ENCODE assay signal across 34 cellular contexts in genomic region chr11:58945663-58946062, GRCh38. TPM values are rescaled to one million over a fixed set of nuclear protein-coding genes. Genes with fewer than 3 reads are reported as not detected.
"Had no signal": no experiment of that assay in that cellular context is flagged by ENCODE, and none has a peak within 500 bp of the region (broad histone marks: within the 10 kb centered on the region; RNA-seq: fewer than 3 reads in every experiment).

No MANE protein-coding gene starts in this region.

- FAIRE-seq: bronchial epithelial cell, TTC549 had no signal

- H3K9me3 ChIP-seq: ascending aorta had no signal

- H3K4me1 ChIP-seq: ascending aorta had no signal

- H3K36me3 ChIP-seq: ascending aorta, cardiac muscle cell had no signal

- H3K27ac ChIP-seq: ascending aorta, cardiac muscle cell, VCaP had no signal

- ATAC-seq: activated CD4-positive, alpha-beta T cell treated with anti-CD3 and anti-CD28 coated beads for 36 hours; activated CD4-positive, CD25-positive, alpha-beta regulatory T cell treated with anti-CD3 and anti-CD28 coated beads, Interleukin-2, amount 50 U/mL, for 24 hours; activated CD8-positive, alpha-beta memory T cell treated with anti-CD3 and anti-CD28 coated beads, Interleukin-2, amount 10 ng/mL, durations not matched to agents 7 days and 5 days; activated CD8-positive, alpha-beta T cell treated with anti-CD3 and anti-CD28 coated beads, Interleukin-2, amount 10 ng/mL, durations not matched to agents 7 days and 5 days; activated naive CD8-positive, alpha-beta T cell treated with anti-CD3 and anti-CD28 coated beads, Interleukin-2, amount 50 U/mL, for 24 hours; activated T-cell treated with anti-CD3 and anti-CD28 coated beads, Interleukin-2, amount 50 U/mL, for 4 hours had no signal

- H3K27me3 ChIP-seq: ascending aorta, cardiac muscle cell had no signal

- DNase-seq: activated B cell treated with CpG ODN at 0.5 μM for 24 hours; activated CD4-positive, alpha-beta memory T cell treated with anti-CD3 and anti-CD28 coated beads, Interleukin-2, amount 10 ng/mL, durations not matched to agents 7 days and 5 days; activated CD4-positive, alpha-beta T cell treated with anti-CD3 and anti-CD28 coated beads for 1 hour; activated CD4-positive, alpha-beta T cell treated with anti-CD3 and anti-CD28 coated beads for 36 hours; activated CD4-positive, alpha-beta T cell treated with anti-CD3 and anti-CD28 coated beads for 48 hours; activated CD4-positive, alpha-beta T cell treated with anti-CD3 and anti-CD28 coated beads, Interleukin-2, amount 10 ng/mL, durations not matched to agents 7 days and 5 days; activated CD4-positive, alpha-beta T cell treated with anti-CD3 and anti-CD28 coated beads, Interleukin-2, amount 50 U/mL, for 48 hours; activated CD8-positive, alpha-beta memory T cell treated with anti-CD3 and anti-CD28 coated beads for 24 hours; activated CD8-positive, alpha-beta memory T cell treated with anti-CD3 and anti-CD28 coated beads, Interleukin-2, amount 10 ng/mL, durations not matched to agents 7 days and 5 days; activated CD8-positive, alpha-beta memory T cell treated with anti-CD3 and anti-CD28 coated beads, Interleukin-2, amount 50 U/mL, for 48 hours; activated CD8-positive, alpha-beta T cell treated with anti-CD3 and anti-CD28 coated beads, Interleukin-2, amount 10 ng/mL, durations not matched to agents 7 days and 5 days; activated effector memory CD4-positive, alpha-beta T cell treated with Interleukin-2 at 50 U/mL for 16 hours; activated gamma-delta T cell; activated naive CD4-positive, alpha-beta T cell treated with anti-CD3 and anti-CD28 coated beads, Interleukin-2, amount 10 ng/mL, durations not matched to agents 7 days and 5 days; activated naive CD4-positive, alpha-beta T cell treated with Interleukin-2 at 50 U/mL for 16 hours; activated naive CD8-positive, alpha-beta T cell treated with anti-CD3 and anti-CD28 coated beads, Interleukin-2, amount 10 ng/mL, durations not matched to agents 7 days and 5 days; activated naive CD8-positive, alpha-beta T cell treated with anti-CD3 and anti-CD28 coated beads, Interleukin-2, amount 50 U/mL, for 24 hours; activated T-cell treated with anti-CD3 and anti-CD28 coated beads, Interleukin-2, amount 50 U/mL, for 4 hours; amygdala; anterior cingulate cortex; caudate nucleus; cerebellar nuclear complex; SW 1271; T-helper 1 cell; T-helper 2 cell; T-helper 9 cell had no signal

- H3K4me3 ChIP-seq: ascending aorta, cardiac muscle cell had no signal

RNA-seq across cellular contexts. Expression of gene GLYATL1, which starts 6.4 kb away (rescaled TPM):
- total RNA-seq: activated B cell treated with CpG ODN at 0.5 μM for 24 hours; activated CD4-positive, alpha-beta memory T cell treated with anti-CD3 and anti-CD28 coated beads, Interleukin-2, amount 10 ng/mL, durations not matched to agents 7 days and 5 days; activated CD4-positive, alpha-beta T cell treated with anti-CD3 and anti-CD28 coated beads, Interleukin-2, amount 10 ng/mL, durations not matched to agents 7 days and 5 days; activated CD8-positive, alpha-beta memory T cell treated with anti-CD3 and anti-CD28 coated beads, Interleukin-2, amount 10 ng/mL, durations not matched to agents 7 days and 5 days; activated CD8-positive, alpha-beta T cell treated with anti-CD3 and anti-CD28 coated beads, Interleukin-2, amount 10 ng/mL, durations not matched to agents 7 days and 5 days; activated naive CD8-positive, alpha-beta T cell treated with anti-CD3 and anti-CD28 coated beads, Interleukin-2, amount 10 ng/mL, durations not matched to agents 7 days and 5 days; activated T-helper 2 cell treated with anti-CD3 and anti-CD28 coated beads, Interferon-gamma antibody, Interleukin-2, Interleukin-4, amounts not matched to agents 10 μg/mL and 5 μg/mL and 100 μg/mL, durations not matched to agents 14 hours and 24 hours and 36 hours; bronchial epithelial cell; chondrocyte had no signal
